ENCODE assay signal across 9 cellular contexts in genomic region chr22:36371920-36372319, GRCh38. TPM values are rescaled to one million over a fixed set of nuclear protein-coding genes. Genes with fewer than 3 reads are reported as not detected.
A peak's percentile ranks its signal among the peaks of the same experiment; 100 is the strongest.
DNase-seq lines count a peak whose midpoint lies in the region; ATAC-seq and TF ChIP-seq lines count a peak whose summit lies in the region.
"Had no signal": no experiment of that assay in that cellular context is flagged by ENCODE, and none has a peak within 500 bp of the region (broad histone marks: within the 10 kb centered on the region; RNA-seq: fewer than 3 reads in every experiment).

No MANE protein-coding gene starts in this region.

- no peak overlapping the region for H3K9ac ChIP-seq in SK-N-SH

- peak overlapping the region; percentile 66; the same call in 1 of the 2 replicates for H3K4me2 ChIP-seq in SK-N-SH
- peak overlapping the region; percentile 67 for H3K4me2 ChIP-seq in hepatocyte

- POLR2A ChIA-PET in SK-N-SH (lab: Yijun Ruan, JAX) = interaction anchor here (1.1 kb wide), 1 partner anchor 16 kb away, joined by 4 read pairs; the partner anchor contains the start of gene MYH9
- POLR2A ChIA-PET in activated CD8-positive, alpha-beta T cell treated with anti-CD3 and anti-CD28 coated beads for 36 hours (lab: Charles Lee) = interaction anchor here (0.7 to 42.1 kb wide), 4 partner anchors 9 to 110 kb away, joined by 4 to 1125 read pairs (median 15); partner anchors contain the start of gene TXN2

- WGBS in SK-N-SH (ENCODE audit: low lambda C conversion rate) = 90% methylated on average over 2 of the region's 2 CpGs
- 89% methylated on average over 2 of the region's 2 CpGs for WGBS in hepatocyte (ENCODE audit: low lambda C conversion rate, missing lambda C conversion rate)

- peaks cover 100% of the 10 kb centered on the region for H4K20me1 ChIP-seq in SK-N-SH (ENCODE audit: insufficient read depth)
- H4K20me1 ChIP-seq in hepatocyte (ENCODE audit: insufficient read depth, poor library complexity, severe bottlenecking) = peaks cover 58% of the 10 kb centered on the region

- DNase-seq in SK-N-SH (no peak), hepatocyte (ENCODE audit: low spot score) (peak; percentile 1), NOMO-1 treated with dmso at 0.1 percent for 144 hours (lab: John Stamatoyannopoulos, UW; ENCODE audit: unreplicated experiment) (no peak), nucleus accumbens (lab: John Stamatoyannopoulos, UW) (no peak)
- no peak for DNase-seq in activated CD8-positive, alpha-beta T cell treated with anti-CD3 and anti-CD28 coated beads for 36 hours
- DNase-seq: MM.1S had no signal

- H3K4me3 Mint-ChIP-seq in activated CD8-positive, alpha-beta T cell treated with anti-CD3 and anti-CD28 coated beads for 36 hours = peak overlapping the region; percentile 76
- no peak overlapping the region for H3K4me3 Mint-ChIP-seq in stimulated activated memory B cell treated with anti-CD40 and anti-IgM and Interleukin-4, amounts not matched to agents 10 μg/mL and 1 μg/mL and 100 μg/mL, for 72 hours

- CTCF ChIA-PET in SK-N-SH (lab: Yijun Ruan, JAX) = interaction anchor here (2.0 kb wide), 1 partner anchor 13 kb away, joined by 7 read pairs; no protein-coding TSS in a partner anchor
- CTCF ChIA-PET in activated CD8-positive, alpha-beta T cell treated with anti-CD3 and anti-CD28 coated beads for 36 hours (lab: Charles Lee) = interaction anchor here (1.0 to 2.0 kb wide), 7 partner anchors 25 to 98 kb away, joined by 3 to 6 read pairs (median 3); no protein-coding TSS in a partner anchor

- intact Hi-C loops in activated CD8-positive, alpha-beta T cell treated with anti-CD3 and anti-CD28 coated beads for 36 hours (cut with micrococcal nuclease) = no loop called here

- no peak overlapping the region for H2AFZ ChIP-seq in SK-N-SH (ENCODE audit: low read depth)
- no peak overlapping the region for H2AFZ ChIP-seq in hepatocyte

- no peaks in the 10 kb centered on the region for H3K27me3 Mint-ChIP-seq in activated CD8-positive, alpha-beta T cell treated with anti-CD3 and anti-CD28 coated beads for 36 hours
- no peaks in the 10 kb centered on the region for H3K27me3 Mint-ChIP-seq in stimulated activated memory B cell treated with anti-CD40 and anti-IgM and Interleukin-4, amounts not matched to agents 10 μg/mL and 1 μg/mL and 100 μg/mL, for 72 hours

- no peak for TF ChIP-seq CTCF in SK-N-SH (IDR thresholded peaks at IDR 0.05)
- no peak for TF ChIP-seq CTCF in activated CD8-positive, alpha-beta T cell treated with anti-CD3 and anti-CD28 coated beads for 36 hours (IDR thresholded peaks at IDR 0.05)
- no peak for TF ChIP-seq CTCF in hepatocyte (IDR thresholded peaks at IDR 0.05; ENCODE audit: poor library complexity)

- no peak for TF ChIP-seq RAD21 in SK-N-SH (IDR thresholded peaks at IDR 0.05; ENCODE audit: low read length)

- H3K79me2 ChIP-seq in SK-N-SH (ENCODE audit: insufficient read depth) = peaks cover 100% of the 10 kb centered on the region
- peaks cover 96% of the 10 kb centered on the region for H3K79me2 ChIP-seq in hepatocyte

- ATAC-seq in SK-N-SH treated with all-trans-retinoic acid at 6 μM for 48 hours (no peak), GM21447 (IDR thresholded peaks at IDR 0.05; ENCODE audit: unreplicated experiment) (no peak)
- ATAC-seq in activated CD8-positive, alpha-beta T cell treated with anti-CD3 and anti-CD28 coated beads for 36 hours = no peak
- ATAC-seq in stimulated activated memory B cell treated with anti-CD40 and anti-IgM and Interleukin-4, amounts not matched to agents 10 μg/mL and 1 μg/mL and 100 μg/mL, for 72 hours = no peak

- peak overlapping the region in 1 of 2 experiments; percentile 84; a peak in 2 of 4 replicates for H3K27ac ChIP-seq in SK-N-SH (ENCODE audit: low read depth in 2 of 2, low read length in 1 of 2)
- peak overlapping the region; percentile 92 for H3K27ac ChIP-seq in hepatocyte

- H3K27me3 ChIP-seq in SK-N-SH (ENCODE audit: insufficient read depth) = no peaks in the 10 kb centered on the region
- no peaks in the 10 kb centered on the region for H3K27me3 ChIP-seq in hepatocyte

- H3K9me2 ChIP-seq in SK-N-SH (no peaks in the 10 kb centered on the region), hepatocyte (replicated peaks; ENCODE audit: insufficient read depth) (no peaks in the 10 kb centered on the region)

- no peaks in the 10 kb centered on the region for H3K9me3 Mint-ChIP-seq in activated CD8-positive, alpha-beta T cell treated with anti-CD3 and anti-CD28 coated beads for 36 hours
- H3K9me3 Mint-ChIP-seq in stimulated activated memory B cell treated with anti-CD40 and anti-IgM and Interleukin-4, amounts not matched to agents 10 μg/mL and 1 μg/mL and 100 μg/mL, for 72 hours = no peaks in the 10 kb centered on the region

- H3K27ac Mint-ChIP-seq in activated CD8-positive, alpha-beta T cell treated with anti-CD3 and anti-CD28 coated beads for 36 hours = peak overlapping the region; percentile 98
- H3K27ac Mint-ChIP-seq in stimulated activated memory B cell treated with anti-CD40 and anti-IgM and Interleukin-4, amounts not matched to agents 10 μg/mL and 1 μg/mL and 100 μg/mL, for 72 hours = peak overlapping the region; percentile 89

- TF ChIP-seq EP300 in SK-N-SH (IDR thresholded peaks at IDR 0.05; ENCODE audit: borderline replicate concordance in 1 of 2, low read depth in 1 of 2, low read length in 1 of 2) = no peak

- H3K36me3 Mint-ChIP-seq in activated CD8-positive, alpha-beta T cell treated with anti-CD3 and anti-CD28 coated beads for 36 hours (ENCODE audit: low read depth) = peaks cover 62% of the 10 kb centered on the region
- peaks cover 45% of the 10 kb centered on the region for H3K36me3 Mint-ChIP-seq in stimulated activated memory B cell treated with anti-CD40 and anti-IgM and Interleukin-4, amounts not matched to agents 10 μg/mL and 1 μg/mL and 100 μg/mL, for 72 hours

- H3K36me3 ChIP-seq in SK-N-SH (replicated peaks in 1 of 2; ENCODE audit: control insufficient read depth in 1 of 2, insufficient read depth in 2 of 2, low read length in 1 of 2) (peaks cover 6 to 25% of the 10 kb centered on the region in 2 experiments), hepatocyte (replicated peaks; ENCODE audit: insufficient read depth, low read depth) (no peaks in the 10 kb centered on the region)

- peaks cover 91% of the 10 kb centered on the region for H3K4me1 Mint-ChIP-seq in activated CD8-positive, alpha-beta T cell treated with anti-CD3 and anti-CD28 coated beads for 36 hours (ENCODE audit: low read depth)
- peaks cover 91% of the 10 kb centered on the region for H3K4me1 Mint-ChIP-seq in stimulated activated memory B cell treated with anti-CD40 and anti-IgM and Interleukin-4, amounts not matched to agents 10 μg/mL and 1 μg/mL and 100 μg/mL, for 72 hours

- peaks cover 75% of the 10 kb centered on the region for H3F3A ChIP-seq in SK-N-SH (replicated peaks; ENCODE audit: insufficient read depth)

- peaks cover 40 to 66% of the 10 kb centered on the region in 2 experiments for H3K4me1 ChIP-seq in SK-N-SH (ENCODE audit: control insufficient read depth in 1 of 2, insufficient read depth in 2 of 2, low read depth in 1 of 2, low read length in 1 of 2)
- peaks cover 63% of the 10 kb centered on the region for H3K4me1 ChIP-seq in hepatocyte (ENCODE audit: insufficient read depth)

- H3K9me3 ChIP-seq in SK-N-SH (no peaks in the 10 kb centered on the region), hepatocyte (ENCODE audit: low read depth) (no peaks in the 10 kb centered on the region)

- H3K4me3 ChIP-seq in SK-N-SH (ENCODE audit: low read depth in 2 of 2, low read length in 1 of 2) = no peak overlapping the region
- no peak overlapping the region for H3K4me3 ChIP-seq in hepatocyte

TF ChIP-seq in SK-N-SH, 30 proteins besides CTCF, POLR2A, EP300 and RAD21 (continues in another document):
- TF ChIP-seq RXRA (IDR thresholded peaks at IDR 0.05; ENCODE audit: borderline replicate concordance, low read depth) (no peak), NRF1 (IDR thresholded peaks at IDR 0.05; ENCODE audit: low read depth, low read length) (no peak), NFIC (IDR thresholded peaks at IDR 0.05; ENCODE audit: borderline replicate concordance) (no peak), ELF1 (IDR thresholded peaks at IDR 0.05) (no peak)

TF ChIP-seq in SK-N-SH treated with all-trans-retinoic acid at 6 μM for 48 hours, 23 proteins besides CTCF, POLR2A, EP300 and RAD21 (continues in another document):
- TF ChIP-seq CSRNP3 (CRISPR knock-in tag; IDR thresholded peaks at IDR 0.05) (no peak), ISL1 (CRISPR knock-in tag; IDR thresholded peaks at IDR 0.05) (no peak), ZNF565 (CRISPR knock-in tag; conservative IDR thresholded peaks at IDR 0.05; ENCODE audit: low read depth) (no peak), BACH2 (CRISPR knock-in tag; IDR thresholded peaks at IDR 0.05; ENCODE audit: borderline replicate concordance) (no peak), CREB5 (CRISPR knock-in tag; IDR thresholded peaks at IDR 0.05; ENCODE audit: low read depth) (no peak), GLIS3 (CRISPR knock-in tag; IDR thresholded peaks at IDR 0.05) (no peak), ZFP30 (CRISPR knock-in tag; IDR thresholded peaks at IDR 0.05) (no peak), ZNF8 (CRISPR knock-in tag; IDR thresholded peaks at IDR 0.05) (no peak)

RNA-seq across cellular contexts. Expression of gene MYH9, which starts 15.8 kb away (rescaled TPM):
- polyA plus RNA-seq in SK-N-SH (2012; rRNA removed) (202 and 303 TPM in 2 replicates), hepatocyte (125 and 140 TPM in 2 replicates)
- polyA plus RNA-seq in SK-N-SH (2012; cell fraction: cytosol; rRNA removed) = 181 and 225 TPM in 2 replicates
- 401 and 439 TPM in 2 replicates for polyA plus RNA-seq in SK-N-SH (2012; cell fraction: nucleus; rRNA removed)
- total RNA-seq in activated CD8-positive, alpha-beta T cell treated with anti-CD3 and anti-CD28 coated beads for 36 hours = 100 to 1,000 TPM; 624 to 679 TPM
- 149 and 188 TPM in 2 replicates for total RNA-seq in hepatocyte
